ENCODE assay signal across 8 cellular contexts in genomic region chr11:84437129-84438123, GRCh38.
DNase-seq lines count a peak whose midpoint lies in the region; ATAC-seq and TF ChIP-seq lines count a peak whose summit lies in the region.

No MANE protein-coding gene starts in this region.

- H3K36me3 ChIP-seq in GM06990 (ENCODE audit: control insufficient read depth, insufficient read depth, low read length): no peaks in the 10 kb centered on the region

- no peak for TF ChIP-seq CTCF in GM06990 (IDR thresholded peaks at IDR 0.05; ENCODE audit: insufficient read depth, low read length, poor library complexity, severe bottlenecking)

- H3K4me3 ChIP-seq in GM06990 (replicated peaks; ENCODE audit: low read depth, low read length): no peak overlapping the region

- H3K27me3 ChIP-seq in GM06990 (replicated peaks; ENCODE audit: control insufficient read depth, insufficient read depth, low read length): no peaks in the 10 kb centered on the region

- in situ Hi-C loops in T47D (cut with HindIII; ENCODE audit: low pct_unique_long_range_greater_than_20kb, low sequenced_read_pairs) (no loop called here), ACHN (cut with HindIII; ENCODE audit: low pct_ligation_motif_present, low pct_unique_long_range_greater_than_20kb, low sequenced_read_pairs) (no loop called here)

- DNase-seq in GM06990 (ENCODE audit: extremely low read depth, insufficient read length) (peak; percentile 11), HuH-7.5 (ENCODE audit: low spot score) (peak; percentile 1), T47D (ENCODE audit: low read depth in 1 of 2, low spot score in 1 of 2) (peak; percentile 35 to 94), mucosa of gallbladder (ENCODE audit: low spot score) (peak; percentile 15), ACHN (no peak), HuH-7 (ENCODE audit: low spot score) (no peak)
- no peak for DNase-seq in activated naive CD4-positive, alpha-beta T cell treated with anti-CD3 and anti-CD28 coated beads, Interleukin-2, amount 50 U/mL, for 16 hours

- peak; percentile 95 for ATAC-seq in GM21528 (IDR thresholded peaks at IDR 0.05; ENCODE audit: low FRiP score, unreplicated experiment)

Comparison
In these comparisons a context has a peak if more than half of its experiments do, and no peak if none do; other contexts are left out.
1. DNase-seq: peak in GM06990 (single experiment), HuH-7.5 (single experiment), T47D (2 of 2) and mucosa of gallbladder (single experiment); none in ACHN (single experiment), HuH-7 (single experiment) and activated naive CD4-positive, alpha-beta T cell treated with anti-CD3 and anti-CD28 coated beads, Interleukin-2, amount 50 U/mL, for 16 hours (single experiment).